ENCODE assay signal across 8 cellular contexts in genomic region chr11:123069878-123070821, GRCh38. TPM values are rescaled to one million over a fixed set of nuclear protein-coding genes. Genes with fewer than 3 reads are reported as not detected.
A peak's percentile ranks its signal among the peaks of the same experiment; 100 is the strongest.
DNase-seq lines count a peak whose midpoint lies in the region; ATAC-seq, FAIRE-seq and TF ChIP-seq lines count a peak whose summit lies in the region.

No MANE protein-coding gene starts in this region.

- intact Hi-C loops in CD14-positive monocyte (cut with micrococcal nuclease): no loop called here

- H3K4me3 Mint-ChIP-seq in CD14-positive monocyte (peak overlapping the region; percentile 66 to 83), progenitor cell of endocrine pancreas (ENCODE audit: low read depth) (no peak overlapping the region)

- peak; percentile 72 for ATAC-seq in HG03280 (IDR thresholded peaks at IDR 0.05; ENCODE audit: unreplicated experiment)
- ATAC-seq in activated naive CD4-positive, alpha-beta T cell treated with anti-CD3 and anti-CD28 coated beads, Interleukin-2, amount 50 U/mL, for 72 hours: peak; percentile 88 to 89

- peak; percentile 80 for FAIRE-seq in GM19239 (lab: Jason Lieb, UNC)

- no peaks in the 10 kb centered on the region for H3K9me3 Mint-ChIP-seq in CD14-positive monocyte
- no peaks in the 10 kb centered on the region for H3K9me3 Mint-ChIP-seq in activated naive CD4-positive, alpha-beta T cell treated with anti-CD3 and anti-CD28 coated beads, Interleukin-2, amount 50 U/mL, for 72 hours
- H3K9me3 Mint-ChIP-seq in progenitor cell of endocrine pancreas (ENCODE audit: low read depth): no peaks in the 10 kb centered on the region

- H3K36me3 Mint-ChIP-seq in CD14-positive monocyte (peaks cover 3 to 9% of the 10 kb centered on the region in 2 donors), progenitor cell of endocrine pancreas (ENCODE audit: insufficient read depth) (peaks cover 7% of the 10 kb centered on the region)
- peaks cover 0 to 6% of the 10 kb centered on the region in 2 donors for H3K36me3 Mint-ChIP-seq in activated naive CD4-positive, alpha-beta T cell treated with anti-CD3 and anti-CD28 coated beads, Interleukin-2, amount 50 U/mL, for 72 hours

- H3K27ac Mint-ChIP-seq in CD14-positive monocyte: peak overlapping the region; percentile 82 to 94 (median 92)
- H3K27ac Mint-ChIP-seq in activated naive CD4-positive, alpha-beta T cell treated with anti-CD3 and anti-CD28 coated beads, Interleukin-2, amount 50 U/mL, for 72 hours: peak overlapping the region; percentile 99 to 100
- H3K27ac Mint-ChIP-seq in progenitor cell of endocrine pancreas: no peak overlapping the region

- TF ChIP-seq CTCF in CD14-positive monocyte (IDR thresholded peaks at IDR 0.05): no peak
- TF ChIP-seq CTCF in progenitor cell of endocrine pancreas (IDR thresholded peaks at IDR 0.05; ENCODE audit: unreplicated experiment): no peak

- H3K27me3 Mint-ChIP-seq in CD14-positive monocyte (ENCODE audit: low read depth in 3 of 3) (peaks cover 0 to 2% (median 0%) of the 10 kb centered on the region in 3 donors), progenitor cell of endocrine pancreas (no peaks in the 10 kb centered on the region)

- H3K4me3 ChIP-seq in skin epidermis: peak overlapping the region in 3 of 7 experiments; percentile 1 to 8 (median 3)

- H3K27ac ChIP-seq in skin epidermis: peak overlapping the region in 16 of 21 experiments; percentile 3 to 96 (median 56)

- DNase-seq in CD14-positive monocyte (ENCODE audit: low spot score): no peak
- DNase-seq in GM19239 (ENCODE audit: insufficient read length, low spot score): no peak
- no peak for DNase-seq in activated naive CD4-positive, alpha-beta T cell treated with anti-CD3 and anti-CD28 coated beads, Interleukin-2, amount 50 U/mL, for 72 hours (ENCODE audit: low spot score in 2 of 2)
- DNase-seq in NCI-H345 treated with DMSO at 0.1 percent for 48 hours (lab: John Stamatoyannopoulos, UW; ENCODE audit: unreplicated experiment): no peak
- DNase-seq in progenitor cell of endocrine pancreas (ENCODE audit: low spot score, unreplicated experiment): no peak
- DNase-seq in activated CD4-positive, alpha-beta T cell treated with anti-CD3 and anti-CD28 coated beads for 1 hour: no peak

- H3K4me1 Mint-ChIP-seq in CD14-positive monocyte (peaks cover 53% of the 10 kb centered on the region), progenitor cell of endocrine pancreas (ENCODE audit: low read depth) (no peaks in the 10 kb centered on the region)

RNA-seq across cellular contexts. Expression of gene HSPA8, which starts 8.2 kb away (rescaled TPM):
- 100 to 1,000 TPM; 511 to 531 TPM for polyA plus RNA-seq in CD14-positive monocyte
- total RNA-seq in activated naive CD4-positive, alpha-beta T cell treated with anti-CD3 and anti-CD28 coated beads, Interleukin-2, amount 50 U/mL, for 72 hours: 1,000 to 10,000 TPM; 2,059 to 2,469 TPM
- total RNA-seq in progenitor cell of endocrine pancreas: 1,127 and 1,140 TPM in 2 replicates
